9 cellular contexts compared by ENCODE assay signal in genomic region chr2:218033590-218034496, GRCh38. TPM values are rescaled to one million over a fixed set of nuclear protein-coding genes. Genes with fewer than 3 reads are reported as not detected.
DNase-seq lines count a peak whose midpoint lies in the region; TF ChIP-seq lines count a peak whose summit lies in the region.
"Had no signal": no experiment of that assay in that cellular context is flagged by ENCODE, and none has a peak within 500 bp of the region (broad histone marks: within the 10 kb centered on the region; RNA-seq: fewer than 3 reads in every experiment).

No MANE protein-coding gene starts in this region.

- no peak overlapping the region for H2BK120ac ChIP-seq in H9 (ENCODE audit: low read depth, low read length, poor library complexity, severe bottlenecking)

- H3T11ph ChIP-seq in H9 (ENCODE audit: low read length) = no peak overlapping the region

- H4K8ac ChIP-seq in H9 (replicated peaks; ENCODE audit: insufficient read length, low read depth, low read length) = no peak overlapping the region

- H3K23me2 ChIP-seq in H9 (ENCODE audit: insufficient read length, low read depth, low read length, poor library complexity, severe bottlenecking) = peaks cover 8% of the 10 kb centered on the region

- H3K4ac ChIP-seq in H9 (ENCODE audit: low read depth, low read length) = no peak overlapping the region

- no peak overlapping the region for H3K27ac ChIP-seq in H9 (ENCODE audit: insufficient read length, low read depth, low read length)
- no peak overlapping the region for H3K27ac ChIP-seq in ascending aorta
- no peak overlapping the region for H3K27ac ChIP-seq in brain microvascular endothelial cell

- peaks cover 49% of the 10 kb centered on the region for H3K4me1 Mint-ChIP-seq in CD14-positive monocyte
- H3K4me1 Mint-ChIP-seq in H9 = peaks cover 9% of the 10 kb centered on the region in 2 experiments

- H3K27me3 Mint-ChIP-seq in CD14-positive monocyte (ENCODE audit: low read depth in 3 of 3) = peaks cover 0 to 6% (median 0%) of the 10 kb centered on the region in 3 donors
- H3K27me3 Mint-ChIP-seq in H9 (ENCODE audit: low read depth) = peaks cover 24% of the 10 kb centered on the region

- H3K9me3 Mint-ChIP-seq in CD14-positive monocyte = no peaks in the 10 kb centered on the region
- no peaks in the 10 kb centered on the region for H3K9me3 Mint-ChIP-seq in H9

- H3K79me2 ChIP-seq in H9 (ENCODE audit: insufficient read depth, low read length) = no peaks in the 10 kb centered on the region

- no peak overlapping the region for H2BK20ac ChIP-seq in H9 (ENCODE audit: low read depth, low read length, poor library complexity, severe bottlenecking)

- no peak for DNase-seq in CD14-positive monocyte (ENCODE audit: low spot score)
- DNase-seq in H9 = peak; percentile 58
- no peak for DNase-seq in ascending aorta (ENCODE audit: low spot score in 2 of 2)
- no peak for DNase-seq in HCEC 1CT
- DNase-seq in NCI-H2107 treated with DMSO at 0.1 percent for 48 hours (lab: John Stamatoyannopoulos, UW; ENCODE audit: unreplicated experiment) = no peak
- DNase-seq in brain microvascular endothelial cell = no peak
- no peak for DNase-seq in hypothalamus (lab: John Stamatoyannopoulos, UW)

- H3K4me1 ChIP-seq in H9 (ENCODE audit: insufficient read depth, low read length) (no peaks in the 10 kb centered on the region; the same call in 1 of the 2 replicates), ascending aorta (peaks cover 0 to 22% of the 10 kb centered on the region in 2 donors), mononuclear cell (ENCODE audit: insufficient read depth, low read length) (peaks cover 32% of the 10 kb centered on the region)

- no peaks in the 10 kb centered on the region for H4K20me1 ChIP-seq in H9 (ENCODE audit: control insufficient read depth, insufficient read depth, insufficient read length)

- no peak overlapping the region for H3K56ac ChIP-seq in H9 (ENCODE audit: insufficient read length, low read depth, low read length)

- no peak overlapping the region for H2AK5ac ChIP-seq in H9 (ENCODE audit: insufficient read length, low read length)

- H3K27me3 ChIP-seq in H9 (ENCODE audit: insufficient read depth, low read length) (peaks cover 6% of the 10 kb centered on the region; the same call in 1 of the 2 replicates), ascending aorta (no peaks in the 10 kb centered on the region), mononuclear cell (ENCODE audit: insufficient read depth, low read length) (no peaks in the 10 kb centered on the region), brain microvascular endothelial cell (replicated peaks) (peaks cover 23% of the 10 kb centered on the region)

- H2BK12ac ChIP-seq in H9 (ENCODE audit: insufficient read length, low read depth, low read length) = no peak overlapping the region

- H3K14ac ChIP-seq in H9 (ENCODE audit: insufficient read depth, low read length) = no peak overlapping the region

- no peak for TF ChIP-seq CTCF in CD14-positive monocyte (IDR thresholded peaks at IDR 0.05)
- TF ChIP-seq CTCF in H9 (conservative IDR thresholded peaks at IDR 0.05) = no peak
- TF ChIP-seq CTCF in ascending aorta (IDR thresholded peaks at IDR 0.05) = no peak
- TF ChIP-seq CTCF in brain microvascular endothelial cell (IDR thresholded peaks at IDR 0.05; ENCODE audit: low read depth, low read length, missing control alignments) = no peak

- no peaks in the 10 kb centered on the region for H3K79me1 ChIP-seq in H9 (ENCODE audit: insufficient read depth, low read depth, low read length, poor library complexity, severe bottlenecking)

- intact Hi-C loops in CD14-positive monocyte (cut with micrococcal nuclease) (loop anchor here (5.0 kb wide), 2 partner anchors 33 to 38 kb away; partner anchors contain the start of gene RUFY4 (in 1 of the 2)), ascending aorta (cut with DNase I) (loop anchor here (2.0 to 5.0 kb wide), 4 partner anchors 23 to 245 kb away; no protein-coding TSS in a partner anchor)

- H3K9ac ChIP-seq in H9 (ENCODE audit: extremely low read depth, insufficient read length, low read length) = no peak overlapping the region

- H2BK15ac ChIP-seq in H9 (ENCODE audit: low read depth, low read length) = no peak overlapping the region

- H3K4me3 Mint-ChIP-seq in CD14-positive monocyte (peak overlapping the region; percentile 84 to 90), H9 (peak overlapping the region; percentile 60 to 79)

- in situ Hi-C loops in brain microvascular endothelial cell (cut with HindIII; ENCODE audit: low pct_ligation_motif_present, low sequenced_read_pairs) = no loop called here

- peaks cover 0 to 2% of the 10 kb centered on the region in 2 donors for H3K36me3 Mint-ChIP-seq in CD14-positive monocyte
- no peaks in the 10 kb centered on the region for H3K36me3 Mint-ChIP-seq in H9 (ENCODE audit: insufficient read depth in 1 of 3, low read depth in 3 of 3)

- no peak overlapping the region for H2AFZ ChIP-seq in H9 (ENCODE audit: low read length)

- H3K9me3 ChIP-seq in H9 (ENCODE audit: control insufficient read depth, low read depth, low read length) (no peaks in the 10 kb centered on the region), ascending aorta (no peaks in the 10 kb centered on the region), mononuclear cell (ENCODE audit: low read depth, low read length) (no peaks in the 10 kb centered on the region)

- no peaks in the 10 kb centered on the region for H3K36me3 ChIP-seq in ascending aorta
- no peaks in the 10 kb centered on the region for H3K36me3 ChIP-seq in brain microvascular endothelial cell (replicated peaks)

- peak overlapping the region; percentile 63 for H3K4me2 ChIP-seq in H9 (ENCODE audit: insufficient read depth, insufficient read length, low read length)

- no peak overlapping the region for H3K18ac ChIP-seq in H9 (ENCODE audit: insufficient read length, low read depth, low read length)

- no peak overlapping the region for H4K5ac ChIP-seq in H9 (ENCODE audit: insufficient read length, low read depth, low read length)

- peak overlapping the region; percentile 68 to 96 (median 87) for H3K27ac Mint-ChIP-seq in CD14-positive monocyte
- no peak overlapping the region; a peak in 1 of 7 replicates for H3K27ac Mint-ChIP-seq in H9

- WGBS in H9 (ENCODE audit: extremely low coverage, insufficient read length, low lambda C conversion rate) = no CpG with 5 or more reads among the region's 45 CpGs

- H2BK5ac ChIP-seq in H9 (ENCODE audit: insufficient read length, low read length) = no peak overlapping the region

- H3K23ac ChIP-seq in H9 (ENCODE audit: insufficient read length, low read depth, low read length) = no peak overlapping the region

- H3K4me3 ChIP-seq in ascending aorta = peak overlapping the region; percentile 24 to 55
- peak overlapping the region; percentile 33 for H3K4me3 ChIP-seq in mononuclear cell (ENCODE audit: low read length)
- H3K4me3 ChIP-seq in brain microvascular endothelial cell (ENCODE audit: low read depth, low read length) = no peak overlapping the region

- H4K91ac ChIP-seq in H9 (ENCODE audit: insufficient read length, low read depth, low read length) = no peak overlapping the region

RNA-seq across cellular contexts. Expression of gene TNS1, which starts 31.0 kb away (rescaled TPM):
- polyA plus RNA-seq in CD14-positive monocyte = 1 to 10 TPM in 1 of 2 donors, under 1 TPM in 1; 0.26 to 1.6 TPM
- 3.2 and 3.4 TPM in 2 replicates for total RNA-seq in H9 (2021)
- 1,334 TPM for total RNA-seq in ascending aorta
- 3.5 TPM for total RNA-seq in mononuclear cell

RNA-seq across cellular contexts. Expression of gene RUFY4, which starts 35.2 kb away (rescaled TPM):
- polyA plus RNA-seq in CD14-positive monocyte = under 1 TPM; 0.65 to 0.68 TPM
- total RNA-seq in H9 (2021) = 0.44 and 0.66 TPM in 2 replicates
- total RNA-seq in ascending aorta = not detected
- 1.0 TPM for total RNA-seq in mononuclear cell
- total RNA-seq: LHCN-M2 had no signal

Comparison
In these comparisons a context has a peak if more than half of its experiments do, and no peak if none do; other contexts are left out.
1. H3K27ac Mint-ChIP-seq: peak in CD14-positive monocyte (7 of 7); none in H9 (0 of 3).
2. RNA of gene TNS1, which starts 31.0 kb away (total RNA-seq): 1,334 TPM in ascending aorta (single experiment); 3.5 TPM in mononuclear cell (single experiment) and 3.2 to 3.4 TPM in H9; every median in the first group is over 100 times any median in the second.